ENCODE assay signal across 16 cellular contexts in genomic region chr12:127025545-127025944, GRCh38.
A peak's percentile ranks its signal among the peaks of the same experiment; 100 is the strongest.
DNase-seq lines count a peak whose midpoint lies in the region; ATAC-seq and TF ChIP-seq lines count a peak whose summit lies in the region.
"Had no signal": no experiment of that assay in that cellular context is flagged by ENCODE, and none has a peak within 500 bp of the region (broad histone marks: within the 10 kb centered on the region; RNA-seq: fewer than 3 reads in every experiment).

No MANE protein-coding gene starts in this region.

- H3F3A ChIP-seq in SK-N-SH (replicated peaks; ENCODE audit: insufficient read depth), result no peaks in the 10 kb centered on the region

- no peaks in the 10 kb centered on the region for H3K79me2 ChIP-seq in SK-N-SH (ENCODE audit: insufficient read depth)

- CTCF ChIA-PET in SK-N-SH (lab: Yijun Ruan, JAX) (interaction anchor here (1.0 to 1.1 kb wide), 2 partner anchors 9 to 53 kb away, joined by 3 read pairs; no protein-coding TSS in a partner anchor), Calu3 (lab: Charles Lee) (interaction anchor here (0.6 kb wide), 1 partner anchor 155 kb away, joined by 4 read pairs; no protein-coding TSS in a partner anchor)

- H3K36me3 Mint-ChIP-seq in chondrocyte (ENCODE audit: low read depth) (no peaks in the 10 kb centered on the region), Calu3 (ENCODE audit: insufficient read depth, unreplicated experiment) (no peaks in the 10 kb centered on the region)
- H3K36me3 Mint-ChIP-seq: neural progenitor cell; stimulated activated memory B cell treated with anti-CD40 and anti-IgM and Interleukin-4, amounts not matched to agents 10 μg/mL and 1 μg/mL and 100 μg/mL, for 72 hours had no signal

- TF ChIP-seq EP300 in SK-N-SH (IDR thresholded peaks at IDR 0.05; ENCODE audit: borderline replicate concordance in 1 of 2, low read depth in 1 of 2, low read length in 1 of 2), result no peak

- H3K4me1 Mint-ChIP-seq in chondrocyte (ENCODE audit: low read depth), result no peaks in the 10 kb centered on the region
- no peaks in the 10 kb centered on the region for H3K4me1 Mint-ChIP-seq in Calu3 (ENCODE audit: low read depth, unreplicated experiment)
- H3K4me1 Mint-ChIP-seq: activated CD4-positive, alpha-beta memory T cell treated with anti-CD3 and anti-CD28 coated beads, Interleukin-2, amount 10 ng/mL, durations not matched to agents 7 days and 5 days; neural progenitor cell; stimulated activated memory B cell treated with anti-CD40 and anti-IgM and Interleukin-4, amounts not matched to agents 10 μg/mL and 1 μg/mL and 100 μg/mL, for 72 hours had no signal

- in situ Hi-C loops in brain microvascular endothelial cell (cut with HindIII; ENCODE audit: low pct_ligation_motif_present, low sequenced_read_pairs), result no loop called here

- H2AFZ ChIP-seq in SK-N-SH (ENCODE audit: low read depth), result no peak overlapping the region
- H2AFZ ChIP-seq: neural progenitor cell had no signal

- H3K9me3 Mint-ChIP-seq in chondrocyte (ENCODE audit: low read depth) (no peaks in the 10 kb centered on the region), Calu3 (ENCODE audit: low read depth, unreplicated experiment) (peaks cover 4% of the 10 kb centered on the region)
- H3K9me3 Mint-ChIP-seq: activated CD4-positive, alpha-beta memory T cell treated with anti-CD3 and anti-CD28 coated beads, Interleukin-2, amount 10 ng/mL, durations not matched to agents 7 days and 5 days; activated T-helper 1 cell treated with anti-CD3 and anti-CD28 coated beads, Interleukin-12 subunit alpha, Interleukin-12 subunit beta, Interleukin-2, Interleukin-4 antibody, amounts not matched to agents 30 ng/mL and 10 ng/mL and 1 ng/mL, durations not matched to agents 14 hours and 24 hours and 36 hours; neural progenitor cell; stimulated activated memory B cell treated with anti-CD40 and anti-IgM and Interleukin-4, amounts not matched to agents 10 μg/mL and 1 μg/mL and 100 μg/mL, for 72 hours had no signal

- H3K27me3 Mint-ChIP-seq in chondrocyte (ENCODE audit: low read depth) (peaks cover 2% of the 10 kb centered on the region), Calu3 (ENCODE audit: unreplicated experiment) (no peaks in the 10 kb centered on the region)
- H3K27me3 Mint-ChIP-seq: activated CD4-positive, alpha-beta memory T cell treated with anti-CD3 and anti-CD28 coated beads, Interleukin-2, amount 10 ng/mL, durations not matched to agents 7 days and 5 days; stimulated activated memory B cell treated with anti-CD40 and anti-IgM and Interleukin-4, amounts not matched to agents 10 μg/mL and 1 μg/mL and 100 μg/mL, for 72 hours had no signal

- 0% methylated on average over 1 of the region's 1 CpG for WGBS in SK-N-SH (ENCODE audit: low lambda C conversion rate)

- DNase-seq in SK-N-SH (no peak), brain microvascular endothelial cell (no peak), upper lobe of right lung (no peak), chondrocyte (ENCODE audit: low spot score) (no peak), Calu3 (no peak)
- DNase-seq: activated CD4-positive, alpha-beta memory T cell treated with anti-CD3 and anti-CD28 coated beads, Interleukin-2, amount 10 ng/mL, durations not matched to agents 7 days and 5 days; amniotic stem cell; dorsolateral prefrontal cortex; MV-4-11; NK-92 treated with Interleukin-12 subunit alpha and Interleukin-12 subunit beta, amount 100 ng/mL, for 24 hours had no signal

- H3K27ac Mint-ChIP-seq in chondrocyte (ENCODE audit: unreplicated experiment), result no peak overlapping the region
- H3K27ac Mint-ChIP-seq in Calu3 (ENCODE audit: unreplicated experiment), result no peak overlapping the region
- H3K27ac Mint-ChIP-seq: activated CD4-positive, alpha-beta memory T cell treated with anti-CD3 and anti-CD28 coated beads, Interleukin-2, amount 10 ng/mL, durations not matched to agents 7 days and 5 days; activated T-helper 1 cell treated with anti-CD3 and anti-CD28 coated beads, Interleukin-12 subunit alpha, Interleukin-12 subunit beta, Interleukin-2, Interleukin-4 antibody, amounts not matched to agents 30 ng/mL and 10 ng/mL and 1 ng/mL, durations not matched to agents 14 hours and 24 hours and 36 hours; neural progenitor cell; stimulated activated memory B cell treated with anti-CD40 and anti-IgM and Interleukin-4, amounts not matched to agents 10 μg/mL and 1 μg/mL and 100 μg/mL, for 72 hours had no signal

- H3K4me3 ChIP-seq in SK-N-SH (ENCODE audit: low read depth in 2 of 2, low read length in 1 of 2) (no peak overlapping the region), brain microvascular endothelial cell (ENCODE audit: low read depth, low read length) (no peak overlapping the region), upper lobe of right lung (no peak overlapping the region)
- H3K4me3 ChIP-seq: dorsolateral prefrontal cortex, neural progenitor cell had no signal

- intact Hi-C loops in upper lobe of right lung (cut with DNase I), result no loop called here
- intact Hi-C loops in Calu3 (cut with micrococcal nuclease; ENCODE audit: unreplicated experiment), result no loop called here

- TF ChIP-seq CTCF in SK-N-SH (IDR thresholded peaks at IDR 0.05), result peak; percentile 23; the same call in 1 of the 2 replicates
- TF ChIP-seq CTCF in LNCAP (IDR thresholded peaks at IDR 0.05), result peak; percentile 33
- TF ChIP-seq CTCF in brain microvascular endothelial cell (IDR thresholded peaks at IDR 0.05; ENCODE audit: low read depth, low read length, missing control alignments), result peak; percentile 27
- peak; percentile 5 for TF ChIP-seq CTCF in upper lobe of right lung (IDR thresholded peaks at IDR 0.05)
- no peak for TF ChIP-seq CTCF in chondrocyte (IDR thresholded peaks at IDR 0.05)
- TF ChIP-seq CTCF in Calu3 (IDR thresholded peaks at IDR 0.05; ENCODE audit: unreplicated experiment), result no peak

- H4K20me1 ChIP-seq in SK-N-SH (ENCODE audit: insufficient read depth), result no peaks in the 10 kb centered on the region

- ATAC-seq in SK-N-SH treated with all-trans-retinoic acid at 6 μM for 48 hours (no peak), upper lobe of right lung (no peak), GM18861 (IDR thresholded peaks at IDR 0.05; ENCODE audit: unreplicated experiment) (no peak)
- ATAC-seq: stimulated activated memory B cell treated with anti-CD40 and anti-IgM and Interleukin-4, amounts not matched to agents 10 μg/mL and 1 μg/mL and 100 μg/mL, for 72 hours had no signal

- BruUV-seq in Calu3 (replicated peaks; lab: Mats Ljungman, UMichigan), result no TSS peak

- H3K4me1 ChIP-seq in SK-N-SH (ENCODE audit: control insufficient read depth in 1 of 2, insufficient read depth in 2 of 2, low read depth in 1 of 2, low read length in 1 of 2), result no peaks in the 10 kb centered on the region
- no peaks in the 10 kb centered on the region for H3K4me1 ChIP-seq in upper lobe of right lung
- H3K4me1 ChIP-seq: neural progenitor cell had no signal

- no peaks in the 10 kb centered on the region for H3K9me2 ChIP-seq in SK-N-SH

- no peak for TF ChIP-seq RAD21 in SK-N-SH (IDR thresholded peaks at IDR 0.05; ENCODE audit: low read length)

- no peaks in the 10 kb centered on the region for H3K9me3 ChIP-seq in SK-N-SH
- no peaks in the 10 kb centered on the region for H3K9me3 ChIP-seq in upper lobe of right lung

- POLR2A ChIA-PET in SK-N-SH (lab: Yijun Ruan, JAX), result no interaction called here

- H3K27me3 ChIP-seq in SK-N-SH (ENCODE audit: insufficient read depth) (no peaks in the 10 kb centered on the region), brain microvascular endothelial cell (replicated peaks) (no peaks in the 10 kb centered on the region), upper lobe of right lung (no peaks in the 10 kb centered on the region)
- H3K27me3 ChIP-seq: neural progenitor cell had no signal

- no peak overlapping the region for H3K9ac ChIP-seq in SK-N-SH
- H3K9ac ChIP-seq: neural progenitor cell had no signal

- H3K27ac ChIP-seq in SK-N-SH (ENCODE audit: low read depth in 2 of 2, low read length in 1 of 2) (no peak overlapping the region), brain microvascular endothelial cell (no peak overlapping the region), upper lobe of right lung (no peak overlapping the region)
- H3K27ac ChIP-seq: dorsolateral prefrontal cortex, neural progenitor cell had no signal

- no peak overlapping the region for H3K4me2 ChIP-seq in SK-N-SH
- H3K4me2 ChIP-seq: neural progenitor cell had no signal

- H3K4me3 Mint-ChIP-seq in chondrocyte (ENCODE audit: unreplicated experiment) (no peak overlapping the region), Calu3 (ENCODE audit: low read depth, unreplicated experiment) (no peak overlapping the region)
- H3K4me3 Mint-ChIP-seq: activated CD4-positive, alpha-beta memory T cell treated with anti-CD3 and anti-CD28 coated beads, Interleukin-2, amount 10 ng/mL, durations not matched to agents 7 days and 5 days; activated T-helper 1 cell treated with anti-CD3 and anti-CD28 coated beads, Interleukin-12 subunit alpha, Interleukin-12 subunit beta, Interleukin-2, Interleukin-4 antibody, amounts not matched to agents 30 ng/mL and 10 ng/mL and 1 ng/mL, durations not matched to agents 14 hours and 24 hours and 36 hours; neural progenitor cell; stimulated activated memory B cell treated with anti-CD40 and anti-IgM and Interleukin-4, amounts not matched to agents 10 μg/mL and 1 μg/mL and 100 μg/mL, for 72 hours had no signal

- H3K36me3 ChIP-seq in SK-N-SH (replicated peaks in 1 of 2; ENCODE audit: control insufficient read depth in 1 of 2, insufficient read depth in 2 of 2, low read length in 1 of 2), result no peaks in the 10 kb centered on the region
- H3K36me3 ChIP-seq in brain microvascular endothelial cell (replicated peaks), result no peaks in the 10 kb centered on the region
- H3K36me3 ChIP-seq in upper lobe of right lung, result no peaks in the 10 kb centered on the region
- H3K36me3 ChIP-seq: neural progenitor cell had no signal

TF ChIP-seq in SK-N-SH, 30 proteins besides CTCF, POLR2A, EP300 and RAD21 (continues in another document):
- TF ChIP-seq TCF12 (IDR thresholded peaks at IDR 0.05) (no peak), CHD2 (IDR thresholded peaks at IDR 0.05; ENCODE audit: low read length, partially characterized antibody) (no peak), RXRA (IDR thresholded peaks at IDR 0.05; ENCODE audit: borderline replicate concordance, low read depth) (no peak), SIN3A (IDR thresholded peaks at IDR 0.05; ENCODE audit: borderline replicate concordance, low read depth, low read length) (no peak)

TF ChIP-seq in SK-N-SH treated with all-trans-retinoic acid at 6 μM for 48 hours, 23 proteins besides CTCF, POLR2A, EP300 and RAD21 (continues in another document):
- TF ChIP-seq ZFP30 (CRISPR knock-in tag; IDR thresholded peaks at IDR 0.05) (no peak), ZFP3 (CRISPR knock-in tag; IDR thresholded peaks at IDR 0.05) (no peak), RARB (CRISPR knock-in tag; IDR thresholded peaks at IDR 0.05) (no peak), PPARA (CRISPR knock-in tag; IDR thresholded peaks at IDR 0.05; ENCODE audit: borderline replicate concordance) (no peak), ARNTL (CRISPR knock-in tag; IDR thresholded peaks at IDR 0.05; ENCODE audit: borderline replicate concordance, low read depth) (no peak)

Comparison
In these comparisons a context has a peak if more than half of its experiments do, and no peak if none do; other contexts are left out.
1. CTCF ChIP-seq: peak in SK-N-SH (single experiment), LNCAP (single experiment), brain microvascular endothelial cell (single experiment) and upper lobe of right lung (single experiment); none in chondrocyte (single experiment) and Calu3 (single experiment).